Comparison of ENCODE assay signal across 25 cellular contexts in genomic region chr2:106579750-106580197, GRCh38.
DNase-seq lines count a peak whose midpoint lies in the region; ATAC-seq, FAIRE-seq and TF ChIP-seq lines count a peak whose summit lies in the region.
"Had no signal": no experiment of that assay in that cellular context is flagged by ENCODE, and none has a peak within 500 bp of the region (broad histone marks: within the 10 kb centered on the region; RNA-seq: fewer than 3 reads in every experiment).

No MANE protein-coding gene starts in this region.

- intact Hi-C loops in HepG2 (cut with micrococcal nuclease; ENCODE audit: unreplicated experiment) (loop anchor here (5.0 kb wide), 1 partner anchor 472 kb away; no protein-coding TSS in a partner anchor), right lobe of liver (cut with DNase I) (no loop called here), gastrocnemius medialis (cut with DNase I; ENCODE audit: low total_unique reads) (loop anchor here (5.0 kb wide), 1 partner anchor 332 kb away; no protein-coding TSS in a partner anchor)

- no peak for TF ChIP-seq RAD21 in liver (IDR thresholded peaks at IDR 0.05)
- TF ChIP-seq RAD21 in HepG2 (CRISPR knock-in tag; IDR thresholded peaks at IDR 0.05): no peak

- no peak for FAIRE-seq in HepG2 (lab: Jason Lieb, UNC)
- FAIRE-seq: HTR-8/SVneo had no signal

- H3K4me1 ChIP-seq in liver (ENCODE audit: control insufficient read depth in 4 of 4, insufficient read depth in 4 of 4, low read length in 3 of 4) (peaks cover 3 to 34% (median 24%) of the 10 kb centered on the region in 4 donors), HepG2 (ENCODE audit: insufficient read depth, low read length) (peaks cover 17% of the 10 kb centered on the region), right lobe of liver (peaks cover 0 to 6% (median 0%) of the 10 kb centered on the region in 4 donors), gastrocnemius medialis (peaks cover 7 to 11% of the 10 kb centered on the region in 2 donors)

- H3K27ac ChIP-seq in liver (ENCODE audit: low read depth in 1 of 2, low read length in 2 of 2): peak overlapping the region; percentile 21 to 38
- H3K27ac ChIP-seq in HepG2 (ENCODE audit: extremely low read length, insufficient read depth, low read length): no peak overlapping the region
- H3K27ac ChIP-seq in right lobe of liver: peak overlapping the region in 1 of 3 donors; percentile 25
- H3K27ac ChIP-seq in gastrocnemius medialis: no peak overlapping the region

- H3K27me3 ChIP-seq in liver (ENCODE audit: control insufficient read depth in 4 of 4, insufficient read depth in 4 of 4, low read length in 3 of 4) (peaks cover 0 to 4% (median 0%) of the 10 kb centered on the region in 4 donors), HepG2 (ENCODE audit: control insufficient read depth in 1 of 2, insufficient read depth in 2 of 2, low read length in 2 of 2) (peaks cover 0 to 30% of the 10 kb centered on the region in 2 experiments; a peak in 2 of 5 replicates), right lobe of liver (no peaks in the 10 kb centered on the region), gastrocnemius medialis (peaks cover 0 to 22% (median 7%) of the 10 kb centered on the region in 3 donors)

- H3K9ac ChIP-seq in liver (ENCODE audit: low read depth in 1 of 2, low read length in 2 of 2): peak overlapping the region in 1 of 2 donors; percentile 23
- H3K9ac ChIP-seq in HepG2 (ENCODE audit: insufficient read depth, low read depth, low read length): no peak overlapping the region

- TF ChIP-seq CTCF in liver (IDR thresholded peaks at IDR 0.05; ENCODE audit: low read depth, low read length, missing input control) (no peak), HepG2 (CRISPR knock-in tag; IDR thresholded peaks at IDR 0.05) (no peak), right lobe of liver (IDR thresholded peaks at IDR 0.05) (no peak), gastrocnemius medialis (IDR thresholded peaks at IDR 0.05 in 4 of 5, conservative IDR thresholded peaks at IDR 0.05 in 1 of 5) (no peak)

- H3K9me3 ChIP-seq in liver (ENCODE audit: control insufficient read depth in 4 of 4, low read length in 3 of 4): no peaks in the 10 kb centered on the region
- H3K9me3 ChIP-seq in HepG2 (ENCODE audit: low read length): no peaks in the 10 kb centered on the region
- H3K9me3 ChIP-seq in right lobe of liver: no peaks in the 10 kb centered on the region
- no peaks in the 10 kb centered on the region for H3K9me3 ChIP-seq in gastrocnemius medialis

- CTCF ChIA-PET in HepG2 (lab: Yijun Ruan, JAX; ENCODE audit: low intra/inter-chr PET ratio, low total read pairs): no interaction called here

- H3K4me3 ChIP-seq in liver (ENCODE audit: low read depth in 1 of 3, low read length in 3 of 3) (no peak overlapping the region), HepG2 (replicated peaks in 1 of 3; ENCODE audit: insufficient read depth in 1 of 3, low read depth in 2 of 3, low read length in 3 of 3) (no peak overlapping the region), right lobe of liver (no peak overlapping the region), gastrocnemius medialis (no peak overlapping the region)

- POLR2A ChIA-PET in HepG2 (lab: Yijun Ruan, JAX): no interaction called here

- H3K79me2 ChIP-seq in HepG2 (ENCODE audit: insufficient read depth, low read length): no peaks in the 10 kb centered on the region

- no TSS peak for BruUV-seq in HepG2 (replicated peaks; lab: Mats Ljungman, UMichigan)

- no peak overlapping the region for H2AFZ ChIP-seq in HepG2 (ENCODE audit: low read length)

- in situ Hi-C loops in HepG2 (cut with HindIII; ENCODE audit: extremely low pct_ligation_motif_present, low pct_unique_long_range_greater_than_20kb) (no loop called here), gastrocnemius medialis (cut with MboI; ENCODE audit: low sequenced_read_pairs in 4 of 4) (no loop called here)

- H4K20me1 ChIP-seq in HepG2 (ENCODE audit: insufficient read depth, low read length): no peaks in the 10 kb centered on the region

- TF ChIP-seq POLR2A in HepG2 (IDR thresholded peaks at IDR 0.05; ENCODE audit: insufficient read depth in 1 of 2, low read depth in 2 of 2, low read length in 2 of 2): no peak
- TF ChIP-seq POLR2A in right lobe of liver (IDR thresholded peaks at IDR 0.05): no peak
- no peak for TF ChIP-seq POLR2A in gastrocnemius medialis (IDR thresholded peaks at IDR 0.05)

- TF ChIP-seq EP300 in HepG2 (IDR thresholded peaks at IDR 0.05; ENCODE audit: low read depth in 2 of 2, low read length in 2 of 2): no peak
- TF ChIP-seq EP300 in HepG2 (CRISPR knock-in tag; IDR thresholded peaks at IDR 0.05; ENCODE audit: borderline replicate concordance): no peak

- H3K4me2 ChIP-seq in HepG2 (ENCODE audit: low read depth, low read length): no peak overlapping the region

- DNase-seq in HepG2 (ENCODE audit: low spot score) (no peak), SK-N-DZ (ENCODE audit: low spot score) (peak; percentile 73), right lobe of liver (peak in 2 of 3 donors; percentile 41 to 71), gastrocnemius medialis (no peak), superior temporal gyrus (ENCODE audit: extremely low spot score) (no peak)
- DNase-seq: ACHN; CD4-positive, CD25-positive, alpha-beta regulatory T cell; COR-L47; GF-D8; H7; HFFc6; Karpas-422; MM.1S; NCI-H1092; NCI-H146; NCI-H2029 treated with DMSO at 0.1 percent for 48 hours; NCI-H2171; NCI-H446; NCI-H526 treated with DMSO at 0.1 percent for 48 hours; NK-92 treated with Interleukin-12 subunit alpha and Interleukin-12 subunit beta, amount 100 ng/mL, for 24 hours; OCI-M1; SHP77 treated with DMSO at 0.1 percent for 48 hours had no signal

- H3K36me3 ChIP-seq in liver (ENCODE audit: control insufficient read depth in 4 of 4, insufficient read depth in 3 of 4, low read depth in 1 of 4, low read length in 3 of 4) (no peaks in the 10 kb centered on the region), HepG2 (replicated peaks in 1 of 2; ENCODE audit: control insufficient read depth in 1 of 2, insufficient read depth in 2 of 2, low read length in 2 of 2) (no peaks in the 10 kb centered on the region), right lobe of liver (no peaks in the 10 kb centered on the region), gastrocnemius medialis (no peaks in the 10 kb centered on the region)

- 17% methylated on average over 9 of the region's 9 CpGs for WGBS in liver
- 0% methylated on average over 8 of the region's 9 CpGs for WGBS in HepG2 (ENCODE audit: low lambda C conversion rate)
- 3% methylated on average over 7 of the region's 9 CpGs for WGBS in right lobe of liver (ENCODE audit: insufficient coverage, low coverage, low lambda C conversion rate, missing lambda C conversion rate)

- no peak for ATAC-seq in HepG2
- peak; percentile 61 to 77 (median 70) for ATAC-seq in right lobe of liver
- no peak for ATAC-seq in HG02642 (IDR thresholded peaks at IDR 0.05; ENCODE audit: poor library complexity, unreplicated experiment)
- ATAC-seq in gastrocnemius medialis: no peak

TF ChIP-seq in liver, 16 proteins besides CTCF, POLR2A, EP300 and RAD21 (continues in another document):
- TF ChIP-seq HNF4A (conservative IDR thresholded peaks at IDR 0.05) (peak; percentile 51 to 59), HNF4G (IDR thresholded peaks at IDR 0.05) (no peak), NR2F2 (IDR thresholded peaks at IDR 0.05) (peak; percentile 76), SP1 (IDR thresholded peaks at IDR 0.05) (no peak)

TF ChIP-seq in HepG2, 621 proteins besides CTCF, POLR2A, EP300 and RAD21:
- TF ChIP-seq, protein P1, sequence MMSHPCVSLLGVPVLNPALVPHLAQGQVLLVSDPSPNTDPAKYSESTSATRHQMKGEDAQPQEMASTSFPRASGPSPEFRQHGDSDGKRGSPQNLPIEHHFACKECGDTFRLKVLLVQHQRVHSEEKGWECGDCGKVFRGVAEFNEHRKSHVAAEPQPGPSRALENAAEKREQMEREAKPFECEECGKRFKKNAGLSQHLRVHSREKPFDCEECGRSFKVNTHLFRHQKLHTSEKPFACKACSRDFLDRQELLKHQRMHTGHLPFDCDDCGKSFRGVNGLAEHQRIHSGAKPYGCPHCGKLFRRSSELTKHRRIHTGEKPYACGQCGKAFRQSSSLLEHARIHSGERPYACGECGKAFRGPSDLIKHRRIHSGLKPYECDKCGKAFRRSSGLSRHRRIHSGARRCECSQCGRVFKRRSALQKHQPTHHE (CRISPR knock-in tag; IDR thresholded peaks at IDR 0.05; ENCODE audit: borderline replicate concordance): no peak
- TF ChIP-seq, protein P2, sequence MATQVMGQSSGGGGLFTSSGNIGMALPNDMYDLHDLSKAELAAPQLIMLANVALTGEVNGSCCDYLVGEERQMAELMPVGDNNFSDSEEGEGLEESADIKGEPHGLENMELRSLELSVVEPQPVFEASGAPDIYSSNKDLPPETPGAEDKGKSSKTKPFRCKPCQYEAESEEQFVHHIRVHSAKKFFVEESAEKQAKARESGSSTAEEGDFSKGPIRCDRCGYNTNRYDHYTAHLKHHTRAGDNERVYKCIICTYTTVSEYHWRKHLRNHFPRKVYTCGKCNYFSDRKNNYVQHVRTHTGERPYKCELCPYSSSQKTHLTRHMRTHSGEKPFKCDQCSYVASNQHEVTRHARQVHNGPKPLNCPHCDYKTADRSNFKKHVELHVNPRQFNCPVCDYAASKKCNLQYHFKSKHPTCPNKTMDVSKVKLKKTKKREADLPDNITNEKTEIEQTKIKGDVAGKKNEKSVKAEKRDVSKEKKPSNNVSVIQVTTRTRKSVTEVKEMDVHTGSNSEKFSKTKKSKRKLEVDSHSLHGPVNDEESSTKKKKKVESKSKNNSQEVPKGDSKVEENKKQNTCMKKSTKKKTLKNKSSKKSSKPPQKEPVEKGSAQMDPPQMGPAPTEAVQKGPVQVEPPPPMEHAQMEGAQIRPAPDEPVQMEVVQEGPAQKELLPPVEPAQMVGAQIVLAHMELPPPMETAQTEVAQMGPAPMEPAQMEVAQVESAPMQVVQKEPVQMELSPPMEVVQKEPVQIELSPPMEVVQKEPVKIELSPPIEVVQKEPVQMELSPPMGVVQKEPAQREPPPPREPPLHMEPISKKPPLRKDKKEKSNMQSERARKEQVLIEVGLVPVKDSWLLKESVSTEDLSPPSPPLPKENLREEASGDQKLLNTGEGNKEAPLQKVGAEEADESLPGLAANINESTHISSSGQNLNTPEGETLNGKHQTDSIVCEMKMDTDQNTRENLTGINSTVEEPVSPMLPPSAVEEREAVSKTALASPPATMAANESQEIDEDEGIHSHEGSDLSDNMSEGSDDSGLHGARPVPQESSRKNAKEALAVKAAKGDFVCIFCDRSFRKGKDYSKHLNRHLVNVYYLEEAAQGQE (IDR thresholded peaks at IDR 0.05; ENCODE audit: borderline replicate concordance in 1 of 2, low read depth in 1 of 2, low read length in 2 of 2): no peak
- no peak for TF ChIP-seq ZNF430 (CRISPR knock-in tag; IDR thresholded peaks at IDR 0.05)
TF ChIP-seq in HepG2: peak in this region for 0.

Comparison
In these comparisons a context has a peak if more than half of its experiments do, and no peak if none do; other contexts are left out.
1. H3K27ac ChIP-seq: peak in liver (2 of 2); none in HepG2 (single experiment) and gastrocnemius medialis (0 of 4).
2. ATAC-seq: peak in right lobe of liver (4 of 4); none in HepG2 (single experiment), HG02642 (single experiment) and gastrocnemius medialis (0 of 2).
3. DNase-seq: peak in SK-N-DZ (single experiment) and right lobe of liver (2 of 3); none in HepG2 (single experiment), gastrocnemius medialis (0 of 2) and superior temporal gyrus (single experiment).
4. intact Hi-C loops: an anchor here in HepG2 (5.0 kb wide) and gastrocnemius medialis (5.0 kb wide); none called in right lobe of liver.